In genomic region chr11:95499516-95500135, GRCh38 we compare ENCODE assay signal across 1 cellular context.
TF ChIP-seq lines count a peak whose summit lies in the region.

No MANE protein-coding gene starts in this region.

TF ChIP-seq in K562, 482 proteins besides CTCF, POLR2A, EP300 and RAD21 (continued from another document and continues in another):
- TF ChIP-seq MGA (IDR thresholded peaks at IDR 0.05): peak; percentile 30; the same call in 1 of the 2 replicates
- no peak for TF ChIP-seq ZNF23 (CRISPR knock-in tag; IDR thresholded peaks at IDR 0.05)
- peak; percentile 72; the same call in 1 of the 2 replicates for TF ChIP-seq JUND (IDR thresholded peaks at IDR 0.05; ENCODE audit: borderline replicate concordance, low read depth, low read length)
- peak; percentile 43; the same call in 1 of the 3 replicates for TF ChIP-seq JUND (tag; IDR thresholded peaks at IDR 0.05; ENCODE audit: borderline replicate concordance, low read depth, low read length)
- TF ChIP-seq HMGN3 (IDR thresholded peaks at IDR 0.05; ENCODE audit: borderline replicate concordance, extremely low read depth, insufficient read length, low read depth, low read length): no peak
- TF ChIP-seq KDM5B (IDR thresholded peaks at IDR 0.05; ENCODE audit: insufficient replicate concordance, low read depth, low read length): no peak
- TF ChIP-seq PHB (CRISPR knock-in tag; IDR thresholded peaks at IDR 0.05): no peak
- no peak for TF ChIP-seq CCAR2 (IDR thresholded peaks at IDR 0.05; ENCODE audit: low read depth, low read length)
- TF ChIP-seq SRF (CRISPR knock-in tag; IDR thresholded peaks at IDR 0.05): no peak
- no peak for TF ChIP-seq NBN (IDR thresholded peaks at IDR 0.05; ENCODE audit: low read depth)
- TF ChIP-seq ARID1B (IDR thresholded peaks at IDR 0.05): peak; percentile 57; the same call in 1 of the 2 replicates
- TF ChIP-seq PYGO2 (tag; IDR thresholded peaks at IDR 0.05): no peak
- no peak for TF ChIP-seq CBFA2T3 (IDR thresholded peaks at IDR 0.05)
- no peak for TF ChIP-seq ARHGAP35 (IDR thresholded peaks at IDR 0.05; ENCODE audit: partially characterized antibody)
- no peak for TF ChIP-seq ZNF699 (CRISPR knock-in tag; IDR thresholded peaks at IDR 0.05; ENCODE audit: insufficient replicate concordance)
- no peak for TF ChIP-seq ZNF395 (CRISPR knock-in tag; IDR thresholded peaks at IDR 0.05)
- no peak for TF ChIP-seq TAF7 (tag; IDR thresholded peaks at IDR 0.05)
- TF ChIP-seq ZFX (CRISPR knock-in tag; IDR thresholded peaks at IDR 0.05): no peak
- no peak for TF ChIP-seq ZBTB17 (CRISPR knock-in tag; IDR thresholded peaks at IDR 0.05)
- no peak for TF ChIP-seq RBM39 (optimal IDR thresholded peaks at IDR 0.05; ENCODE audit: low read depth, low read length)
- TF ChIP-seq KLF6 (CRISPR knock-in tag; IDR thresholded peaks at IDR 0.05; ENCODE audit: borderline replicate concordance): no peak
- no peak for TF ChIP-seq RFX7 (CRISPR knock-in tag; IDR thresholded peaks at IDR 0.05)
- TF ChIP-seq BHLHE40 (IDR thresholded peaks at IDR 0.05; ENCODE audit: low read length): no peak
- no peak for TF ChIP-seq SMC3 (conservative IDR thresholded peaks at IDR 0.05; ENCODE audit: insufficient read depth, low read depth, low read length)
- TF ChIP-seq KAT7 (CRISPR knock-in tag; IDR thresholded peaks at IDR 0.05; ENCODE audit: borderline replicate concordance): no peak
- TF ChIP-seq MEIS2 (IDR thresholded peaks at IDR 0.05; ENCODE audit: partially characterized antibody): peak; percentile 52
- no peak for TF ChIP-seq ZNF354B (CRISPR knock-in tag; IDR thresholded peaks at IDR 0.05)
- no peak for TF ChIP-seq CLOCK (CRISPR knock-in tag; IDR thresholded peaks at IDR 0.05; ENCODE audit: borderline replicate concordance)
- TF ChIP-seq RERE (CRISPR knock-in tag; IDR thresholded peaks at IDR 0.05; ENCODE audit: borderline replicate concordance): no peak
- 0 out of 2 replicates have a peak, but pooled peaks have one; percentile 26 for TF ChIP-seq ZNF3 (CRISPR knock-in tag; IDR thresholded peaks at IDR 0.05)
- no peak for TF ChIP-seq ZNF274 (IDR thresholded peaks at IDR 0.05; ENCODE audit: borderline replicate concordance, low read depth, low read length)
- peak; percentile 54; the same call in 1 of the 2 replicates for TF ChIP-seq ATF3 (IDR thresholded peaks at IDR 0.05)
- TF ChIP-seq ATF3 (CRISPR knock-in tag; conservative IDR thresholded peaks at IDR 0.05): no peak
- TF ChIP-seq POLR3A (IDR thresholded peaks at IDR 0.05; ENCODE audit: borderline replicate concordance, extremely low read depth, insufficient read depth, insufficient read length): no peak
- TF ChIP-seq RNF2 (IDR thresholded peaks at IDR 0.05): no peak
- no peak for TF ChIP-seq PML (IDR thresholded peaks at IDR 0.05; ENCODE audit: low read length)
- no peak for TF ChIP-seq SNRNP70 (optimal IDR thresholded peaks at IDR 0.05; ENCODE audit: low read depth, low read length)
- TF ChIP-seq C11orf30 (IDR thresholded peaks at IDR 0.05; ENCODE audit: low read depth): no peak
